ENCODE assay signal across 9 cellular contexts in genomic region chr6:36827261-36828079, GRCh38. TPM values are rescaled to one million over a fixed set of nuclear protein-coding genes. Genes with fewer than 3 reads are reported as not detected.
DNase-seq lines count a peak whose midpoint lies in the region; ATAC-seq and TF ChIP-seq lines count a peak whose summit lies in the region.
"Had no signal": no experiment of that assay in that cellular context is flagged by ENCODE, and none has a peak within 500 bp of the region (broad histone marks: within the 10 kb centered on the region; RNA-seq: fewer than 3 reads in every experiment).

No MANE protein-coding gene starts in this region.

- WGBS in right lobe of liver (ENCODE audit: insufficient coverage, low coverage, low lambda C conversion rate, missing lambda C conversion rate), result 41% methylated on average over 16 of the region's 19 CpGs

- TF ChIP-seq CTCF in AG04450 (IDR thresholded peaks at IDR 0.05; ENCODE audit: low read depth, low read length) (no peak), astrocyte of the spinal cord (IDR thresholded peaks at IDR 0.05; ENCODE audit: low read depth, low read length) (no peak), right lobe of liver (IDR thresholded peaks at IDR 0.05) (no peak)

- intact Hi-C loops in right lobe of liver (cut with DNase I), result no loop called here

- in situ Hi-C loops in astrocyte of the spinal cord (cut with HindIII; ENCODE audit: low sequenced_read_pairs), result no loop called here

- peak; percentile 18 for DNase-seq in AG04450 (ENCODE audit: low read depth, low spot score)
- peak; percentile 96 to 97 for DNase-seq in Kasumi-1 (lab: John Stamatoyannopoulos, UW)
- peak; percentile 90 for DNase-seq in astrocyte of the spinal cord (ENCODE audit: low read depth, low spot score)
- peak in 1 of 3 donors; percentile 62 for DNase-seq in right lobe of liver
- no peak for DNase-seq in NCI-H1436 treated with DMSO at 0.1 percent for 48 hours (lab: John Stamatoyannopoulos, UW)
- no peak for DNase-seq in NCI-H510A (lab: John Stamatoyannopoulos, UW)
- DNase-seq: naive B cell had no signal

- H3K9me3 ChIP-seq in AG04450 (ENCODE audit: control insufficient read depth, insufficient read depth, low read length), result no peaks in the 10 kb centered on the region; the same call in 1 of the 2 replicates
- H3K9me3 ChIP-seq in right lobe of liver, result no peaks in the 10 kb centered on the region

- peaks cover 0 to 9% (median 0%) of the 10 kb centered on the region in 4 donors for H3K4me1 ChIP-seq in right lobe of liver

- POLR2A ChIA-PET in AG04450 (lab: Yijun Ruan, JAX), result no interaction called here

- H3K27ac ChIP-seq in AG04450 (ENCODE audit: low read depth, low read length) (no peak overlapping the region), right lobe of liver (peak overlapping the region in 2 of 3 donors; percentile 18 to 67)

- no peak for TF ChIP-seq POLR2A in right lobe of liver (IDR thresholded peaks at IDR 0.05)

- ATAC-seq in right lobe of liver, result peak; percentile 50 to 75 (median 62)
- no peak for ATAC-seq in GM18861 (IDR thresholded peaks at IDR 0.05; ENCODE audit: unreplicated experiment)
- ATAC-seq in GM19467 (IDR thresholded peaks at IDR 0.05; ENCODE audit: unreplicated experiment), result no peak

- CTCF ChIA-PET in AG04450 (lab: Charles Lee), result interaction anchor here (0.7 to 0.9 kb wide), 2 partner anchors 8 to 24 kb away, joined by 3 to 5 read pairs; no protein-coding TSS in a partner anchor

- H3K27me3 ChIP-seq in AG04450 (ENCODE audit: control insufficient read depth, insufficient read depth, low read length) (peaks cover 5% of the 10 kb centered on the region), right lobe of liver (no peaks in the 10 kb centered on the region)

- H3K36me3 ChIP-seq in right lobe of liver, result no peaks in the 10 kb centered on the region

- H3K4me3 ChIP-seq in AG04450 (ENCODE audit: low read depth, low read length) (no peak overlapping the region), astrocyte of the spinal cord (ENCODE audit: low read depth, low read length) (no peak overlapping the region), right lobe of liver (no peak overlapping the region)

RNA-seq across cellular contexts. Expression of gene CPNE5, which starts 11.8 kb away (rescaled TPM):
- 0.06 and 0.10 TPM in 2 replicates for polyA plus RNA-seq in AG04450 (2011; rRNA removed)
- 0.14 and 0.30 TPM in 2 replicates for polyA minus RNA-seq in AG04450 (2011; rRNA and poly(A)+ RNA removed)
- under 1 TPM; 0.12 to 0.84 (median 0.23) TPM for total RNA-seq in right lobe of liver

RNA-seq across cellular contexts. Expression of gene PPIL1, which starts 47.1 kb away (rescaled TPM):
- 34.4 and 40.7 TPM in 2 replicates for polyA plus RNA-seq in AG04450 (2011; rRNA removed)
- 26.2 and 29.5 TPM in 2 replicates for polyA minus RNA-seq in AG04450 (2011; rRNA and poly(A)+ RNA removed)
- 10 to 100 TPM; 11.2 to 29.2 (median 16.5) TPM for total RNA-seq in right lobe of liver

RNA-seq across cellular contexts. Expression of gene C6orf89, which starts 58.3 kb away (rescaled TPM):
- 59.7 and 60.4 TPM in 2 replicates for polyA plus RNA-seq in AG04450 (2011; rRNA removed)
- polyA minus RNA-seq in AG04450 (2011; rRNA and poly(A)+ RNA removed), result 33.6 and 37.3 TPM in 2 replicates
- total RNA-seq in right lobe of liver, result 10 to 100 TPM; 29.0 to 37.0 (median 32.1) TPM

Comparison
In these comparisons a context has a peak if more than half of its experiments do, and no peak if none do; other contexts are left out.
1. DNase-seq: peak in AG04450 (single experiment), Kasumi-1 (2 of 2) and astrocyte of the spinal cord (single experiment); none in NCI-H1436 treated with DMSO at 0.1 percent for 48 hours (single experiment) and NCI-H510A (single experiment).
2. ATAC-seq: peak in right lobe of liver (4 of 4); none in GM18861 (single experiment) and GM19467 (single experiment).